ENCODE assay signal across 2 cellular contexts in the genomic region with DNA sequence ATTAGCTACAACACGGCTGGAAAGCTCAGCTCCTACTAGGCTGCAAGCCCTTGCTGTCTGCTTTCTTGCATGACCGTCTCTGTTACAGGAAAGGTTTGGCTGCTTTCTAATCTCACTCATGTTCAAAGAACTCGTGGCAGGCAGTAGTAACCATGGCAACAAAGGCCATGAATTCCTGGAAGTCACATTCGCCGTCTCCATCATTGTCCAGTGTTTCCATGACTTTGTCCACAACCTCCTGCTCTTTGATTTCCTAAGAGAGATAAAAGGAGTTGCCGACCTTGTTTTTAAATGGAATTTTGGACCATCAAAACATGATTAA.
TF ChIP-seq lines count a peak whose summit lies in the region.

No MANE protein-coding gene starts in this region.

TF ChIP-seq in HepG2, 621 proteins besides CTCF, POLR2A, EP300 and RAD21 (continues in another document):
- no peak for TF ChIP-seq ZNF614 (CRISPR knock-in tag; IDR thresholded peaks at IDR 0.05; ENCODE audit: borderline replicate concordance)
- TF ChIP-seq SOX6 (IDR thresholded peaks at IDR 0.05): no peak
- peak; percentile 36 for TF ChIP-seq SOX6 (CRISPR knock-in tag; IDR thresholded peaks at IDR 0.05)
- TF ChIP-seq FOXA3 (CRISPR knock-in tag; IDR thresholded peaks at IDR 0.05): peak; percentile 54; the same call in 1 of the 2 replicates
- TF ChIP-seq, protein P1, sequence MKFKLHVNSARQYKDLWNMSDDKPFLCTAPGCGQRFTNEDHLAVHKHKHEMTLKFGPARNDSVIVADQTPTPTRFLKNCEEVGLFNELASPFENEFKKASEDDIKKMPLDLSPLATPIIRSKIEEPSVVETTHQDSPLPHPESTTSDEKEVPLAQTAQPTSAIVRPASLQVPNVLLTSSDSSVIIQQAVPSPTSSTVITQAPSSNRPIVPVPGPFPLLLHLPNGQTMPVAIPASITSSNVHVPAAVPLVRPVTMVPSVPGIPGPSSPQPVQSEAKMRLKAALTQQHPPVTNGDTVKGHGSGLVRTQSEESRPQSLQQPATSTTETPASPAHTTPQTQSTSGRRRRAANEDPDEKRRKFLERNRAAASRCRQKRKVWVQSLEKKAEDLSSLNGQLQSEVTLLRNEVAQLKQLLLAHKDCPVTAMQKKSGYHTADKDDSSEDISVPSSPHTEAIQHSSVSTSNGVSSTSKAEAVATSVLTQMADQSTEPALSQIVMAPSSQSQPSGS (CRISPR knock-in tag; IDR thresholded peaks at IDR 0.05): no peak
- TF ChIP-seq, protein P2, sequence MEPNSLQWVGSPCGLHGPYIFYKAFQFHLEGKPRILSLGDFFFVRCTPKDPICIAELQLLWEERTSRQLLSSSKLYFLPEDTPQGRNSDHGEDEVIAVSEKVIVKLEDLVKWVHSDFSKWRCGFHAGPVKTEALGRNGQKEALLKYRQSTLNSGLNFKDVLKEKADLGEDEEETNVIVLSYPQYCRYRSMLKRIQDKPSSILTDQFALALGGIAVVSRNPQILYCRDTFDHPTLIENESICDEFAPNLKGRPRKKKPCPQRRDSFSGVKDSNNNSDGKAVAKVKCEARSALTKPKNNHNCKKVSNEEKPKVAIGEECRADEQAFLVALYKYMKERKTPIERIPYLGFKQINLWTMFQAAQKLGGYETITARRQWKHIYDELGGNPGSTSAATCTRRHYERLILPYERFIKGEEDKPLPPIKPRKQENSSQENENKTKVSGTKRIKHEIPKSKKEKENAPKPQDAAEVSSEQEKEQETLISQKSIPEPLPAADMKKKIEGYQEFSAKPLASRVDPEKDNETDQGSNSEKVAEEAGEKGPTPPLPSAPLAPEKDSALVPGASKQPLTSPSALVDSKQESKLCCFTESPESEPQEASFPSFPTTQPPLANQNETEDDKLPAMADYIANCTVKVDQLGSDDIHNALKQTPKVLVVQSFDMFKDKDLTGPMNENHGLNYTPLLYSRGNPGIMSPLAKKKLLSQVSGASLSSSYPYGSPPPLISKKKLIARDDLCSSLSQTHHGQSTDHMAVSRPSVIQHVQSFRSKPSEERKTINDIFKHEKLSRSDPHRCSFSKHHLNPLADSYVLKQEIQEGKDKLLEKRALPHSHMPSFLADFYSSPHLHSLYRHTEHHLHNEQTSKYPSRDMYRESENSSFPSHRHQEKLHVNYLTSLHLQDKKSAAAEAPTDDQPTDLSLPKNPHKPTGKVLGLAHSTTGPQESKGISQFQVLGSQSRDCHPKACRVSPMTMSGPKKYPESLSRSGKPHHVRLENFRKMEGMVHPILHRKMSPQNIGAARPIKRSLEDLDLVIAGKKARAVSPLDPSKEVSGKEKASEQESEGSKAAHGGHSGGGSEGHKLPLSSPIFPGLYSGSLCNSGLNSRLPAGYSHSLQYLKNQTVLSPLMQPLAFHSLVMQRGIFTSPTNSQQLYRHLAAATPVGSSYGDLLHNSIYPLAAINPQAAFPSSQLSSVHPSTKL (CRISPR knock-in tag; IDR thresholded peaks at IDR 0.05): peak; percentile 77
- peak; percentile 82 for TF ChIP-seq NCOR1 (IDR thresholded peaks at IDR 0.05; ENCODE audit: borderline replicate concordance, low read length)
- TF ChIP-seq MIER2 (CRISPR knock-in tag; IDR thresholded peaks at IDR 0.05): 0 out of 2 replicates have a peak, but pooled peaks have one; percentile 13
- TF ChIP-seq, protein P3, sequence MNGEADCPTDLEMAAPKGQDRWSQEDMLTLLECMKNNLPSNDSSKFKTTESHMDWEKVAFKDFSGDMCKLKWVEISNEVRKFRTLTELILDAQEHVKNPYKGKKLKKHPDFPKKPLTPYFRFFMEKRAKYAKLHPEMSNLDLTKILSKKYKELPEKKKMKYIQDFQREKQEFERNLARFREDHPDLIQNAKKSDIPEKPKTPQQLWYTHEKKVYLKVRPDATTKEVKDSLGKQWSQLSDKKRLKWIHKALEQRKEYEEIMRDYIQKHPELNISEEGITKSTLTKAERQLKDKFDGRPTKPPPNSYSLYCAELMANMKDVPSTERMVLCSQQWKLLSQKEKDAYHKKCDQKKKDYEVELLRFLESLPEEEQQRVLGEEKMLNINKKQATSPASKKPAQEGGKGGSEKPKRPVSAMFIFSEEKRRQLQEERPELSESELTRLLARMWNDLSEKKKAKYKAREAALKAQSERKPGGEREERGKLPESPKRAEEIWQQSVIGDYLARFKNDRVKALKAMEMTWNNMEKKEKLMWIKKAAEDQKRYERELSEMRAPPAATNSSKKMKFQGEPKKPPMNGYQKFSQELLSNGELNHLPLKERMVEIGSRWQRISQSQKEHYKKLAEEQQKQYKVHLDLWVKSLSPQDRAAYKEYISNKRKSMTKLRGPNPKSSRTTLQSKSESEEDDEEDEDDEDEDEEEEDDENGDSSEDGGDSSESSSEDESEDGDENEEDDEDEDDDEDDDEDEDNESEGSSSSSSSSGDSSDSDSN (CRISPR knock-in tag; IDR thresholded peaks at IDR 0.05): no peak
- peak; percentile 59 for TF ChIP-seq NCOA2 (CRISPR knock-in tag; IDR thresholded peaks at IDR 0.05)
- 0 out of 2 replicates have a peak, but pooled peaks have one; percentile 16 for TF ChIP-seq THAP11 (CRISPR knock-in tag; IDR thresholded peaks at IDR 0.05)
- peak; percentile 30; the same call in 1 of the 2 replicates for TF ChIP-seq SMC3 (IDR thresholded peaks at IDR 0.05; ENCODE audit: low read length)
- peak; percentile 68; the same call in 1 of the 2 replicates for TF ChIP-seq KDM1A (CRISPR knock-in tag; IDR thresholded peaks at IDR 0.05)
- no peak for TF ChIP-seq ZNF7 (CRISPR knock-in tag; IDR thresholded peaks at IDR 0.05)
- no peak for TF ChIP-seq ZFP36 (IDR thresholded peaks at IDR 0.05; ENCODE audit: borderline replicate concordance, low read depth, low read length, partially characterized antibody)
- peak; percentile 63; the same call in 1 of the 2 replicates for TF ChIP-seq GATAD2A (CRISPR knock-in tag; IDR thresholded peaks at IDR 0.05)
- TF ChIP-seq MEIS2 (CRISPR knock-in tag; IDR thresholded peaks at IDR 0.05): no peak
- 0 out of 2 replicates have a peak, but pooled peaks have one; percentile 41 for TF ChIP-seq RFXANK (CRISPR knock-in tag; IDR thresholded peaks at IDR 0.05)
- peak; percentile 77 for TF ChIP-seq RFX5 (IDR thresholded peaks at IDR 0.05; ENCODE audit: low read depth, low read length)
- TF ChIP-seq ZNF878 (CRISPR knock-in tag; IDR thresholded peaks at IDR 0.05): 0 out of 2 replicates have a peak, but pooled peaks have one; percentile 32
- peak; percentile 100 for TF ChIP-seq BCL6 (CRISPR knock-in tag; IDR thresholded peaks at IDR 0.05)
- TF ChIP-seq SAP130 (CRISPR knock-in tag; IDR thresholded peaks at IDR 0.05; ENCODE audit: low read depth): peak; percentile 79
- TF ChIP-seq ZMYM4 (CRISPR knock-in tag; IDR thresholded peaks at IDR 0.05): no peak
- peak; percentile 56 for TF ChIP-seq FOSL2 (CRISPR knock-in tag; IDR thresholded peaks at IDR 0.05)
- TF ChIP-seq CREB1 (IDR thresholded peaks at IDR 0.05): no peak
- TF ChIP-seq CREB1 (CRISPR knock-in tag; IDR thresholded peaks at IDR 0.05): no peak
- no peak for TF ChIP-seq KLF6 (CRISPR knock-in tag; IDR thresholded peaks at IDR 0.05)

TF ChIP-seq in WTC11, 78 proteins besides CTCF, POLR2A, EP300 and RAD21:
- TF ChIP-seq, protein P4, sequence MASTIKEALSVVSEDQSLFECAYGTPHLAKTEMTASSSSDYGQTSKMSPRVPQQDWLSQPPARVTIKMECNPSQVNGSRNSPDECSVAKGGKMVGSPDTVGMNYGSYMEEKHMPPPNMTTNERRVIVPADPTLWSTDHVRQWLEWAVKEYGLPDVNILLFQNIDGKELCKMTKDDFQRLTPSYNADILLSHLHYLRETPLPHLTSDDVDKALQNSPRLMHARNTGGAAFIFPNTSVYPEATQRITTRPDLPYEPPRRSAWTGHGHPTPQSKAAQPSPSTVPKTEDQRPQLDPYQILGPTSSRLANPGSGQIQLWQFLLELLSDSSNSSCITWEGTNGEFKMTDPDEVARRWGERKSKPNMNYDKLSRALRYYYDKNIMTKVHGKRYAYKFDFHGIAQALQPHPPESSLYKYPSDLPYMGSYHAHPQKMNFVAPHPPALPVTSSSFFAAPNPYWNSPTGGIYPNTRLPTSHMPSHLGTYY (CRISPR knock-in tag; IDR thresholded peaks at IDR 0.05): no peak
- TF ChIP-seq ZNF671 (CRISPR knock-in tag; IDR thresholded peaks at IDR 0.05) (no peak), ATF1 (CRISPR knock-in tag; IDR thresholded peaks at IDR 0.05) (no peak), TEAD4 (CRISPR knock-in tag; IDR thresholded peaks at IDR 0.05) (no peak), ZNF138 (CRISPR knock-in tag; conservative IDR thresholded peaks at IDR 0.05) (no peak), CREM (CRISPR knock-in tag; IDR thresholded peaks at IDR 0.05) (no peak)
- TF ChIP-seq, protein P5, sequence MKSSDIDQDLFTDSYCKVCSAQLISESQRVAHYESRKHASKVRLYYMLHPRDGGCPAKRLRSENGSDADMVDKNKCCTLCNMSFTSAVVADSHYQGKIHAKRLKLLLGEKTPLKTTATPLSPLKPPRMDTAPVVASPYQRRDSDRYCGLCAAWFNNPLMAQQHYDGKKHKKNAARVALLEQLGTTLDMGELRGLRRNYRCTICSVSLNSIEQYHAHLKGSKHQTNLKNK (CRISPR knock-in tag; IDR thresholded peaks at IDR 0.05): no peak
